ENCODE assay signal across 24 cellular contexts in genomic region chr3:162112719-162113118, GRCh38.
DNase-seq lines count a peak whose midpoint lies in the region; ATAC-seq and TF ChIP-seq lines count a peak whose summit lies in the region.
"Had no signal": no experiment of that assay in that cellular context is flagged by ENCODE, and none has a peak within 500 bp of the region (broad histone marks: within the 10 kb centered on the region; RNA-seq: fewer than 3 reads in every experiment).

No MANE protein-coding gene starts in this region.

- DNase-seq in NCI-H748 (lab: John Stamatoyannopoulos, UW; ENCODE audit: unreplicated experiment) (peak; percentile 31), NCI-H748 treated with DMSO at 0.1 percent for 48 hours (lab: John Stamatoyannopoulos, UW) (no peak), LHCN-M2 (ENCODE audit: low read depth) (peak; percentile 4), astrocyte of the hippocampus (ENCODE audit: low read depth, low spot score) (peak; percentile 19), myocyte (ENCODE audit: low read depth) (peak; percentile 3), omental fat pad (ENCODE audit: low spot score) (no peak), AG20443 (ENCODE audit: low spot score) (no peak)
- DNase-seq in activated CD4-positive, alpha-beta memory T cell treated with anti-CD3 and anti-CD28 coated beads for 36 hours = no peak
- DNase-seq: C1 segment of cervical spinal cord; CD4-positive, alpha-beta memory T cell; COR-L47; DMS53; EL; GDM1; HCEC 1CT; KBM-7; NCI-H1048; NCI-H1417 treated with DMSO at 0.1 percent for 48 hours; NCI-H187 treated with DMSO at 0.1 percent for 48 hours; NCI-H2107; NCI-H510A; SHP77 treated with DMSO at 0.1 percent for 48 hours had no signal

- no peak overlapping the region for H3K4me3 Mint-ChIP-seq in activated CD4-positive, alpha-beta memory T cell treated with anti-CD3 and anti-CD28 coated beads for 36 hours
- H3K4me3 Mint-ChIP-seq: CD4-positive, alpha-beta memory T cell had no signal

- no peak overlapping the region for H3K27ac Mint-ChIP-seq in activated CD4-positive, alpha-beta memory T cell treated with anti-CD3 and anti-CD28 coated beads for 36 hours
- H3K27ac Mint-ChIP-seq: CD4-positive, alpha-beta memory T cell had no signal

- ATAC-seq in omental fat pad (ENCODE audit: low FRiP score) = no peak
- ATAC-seq: GM12878, Panc1 had no signal

- POLR2A ChIA-PET in activated CD4-positive, alpha-beta memory T cell treated with anti-CD3 and anti-CD28 coated beads for 36 hours (lab: Charles Lee) = no interaction called here

- TF ChIP-seq CTCF in omental fat pad (IDR thresholded peaks at IDR 0.05) = no peak

- no peaks in the 10 kb centered on the region for H3K36me3 Mint-ChIP-seq in activated CD4-positive, alpha-beta memory T cell treated with anti-CD3 and anti-CD28 coated beads for 36 hours
- H3K36me3 Mint-ChIP-seq: CD4-positive, alpha-beta memory T cell had no signal

- CTCF ChIA-PET in activated CD4-positive, alpha-beta memory T cell treated with anti-CD3 and anti-CD28 coated beads for 36 hours (lab: Charles Lee) = no interaction called here

- H3K9me3 Mint-ChIP-seq in activated CD4-positive, alpha-beta memory T cell treated with anti-CD3 and anti-CD28 coated beads for 36 hours = no peaks in the 10 kb centered on the region

- intact Hi-C loops in activated CD4-positive, alpha-beta memory T cell treated with anti-CD3 and anti-CD28 coated beads for 36 hours (cut with micrococcal nuclease) = no loop called here

- H3K27me3 Mint-ChIP-seq in activated CD4-positive, alpha-beta memory T cell treated with anti-CD3 and anti-CD28 coated beads for 36 hours = no peaks in the 10 kb centered on the region
- H3K27me3 Mint-ChIP-seq: CD4-positive, alpha-beta memory T cell had no signal

- H3K4me1 Mint-ChIP-seq in activated CD4-positive, alpha-beta memory T cell treated with anti-CD3 and anti-CD28 coated beads for 36 hours (ENCODE audit: low read depth) = no peaks in the 10 kb centered on the region
- H3K4me1 Mint-ChIP-seq: CD4-positive, alpha-beta memory T cell had no signal

Comparison
In these comparisons a context has a peak if more than half of its experiments do, and no peak if none do; other contexts are left out.
1. DNase-seq: peak in NCI-H748 (single experiment), LHCN-M2 (single experiment), astrocyte of the hippocampus (single experiment) and myocyte (single experiment); none in NCI-H748 treated with DMSO at 0.1 percent for 48 hours (single experiment), omental fat pad (single experiment), activated CD4-positive, alpha-beta memory T cell treated with anti-CD3 and anti-CD28 coated beads for 36 hours (single experiment) and AG20443 (single experiment).